ENCODE assay signal across 8 cellular contexts in the genomic region with DNA sequence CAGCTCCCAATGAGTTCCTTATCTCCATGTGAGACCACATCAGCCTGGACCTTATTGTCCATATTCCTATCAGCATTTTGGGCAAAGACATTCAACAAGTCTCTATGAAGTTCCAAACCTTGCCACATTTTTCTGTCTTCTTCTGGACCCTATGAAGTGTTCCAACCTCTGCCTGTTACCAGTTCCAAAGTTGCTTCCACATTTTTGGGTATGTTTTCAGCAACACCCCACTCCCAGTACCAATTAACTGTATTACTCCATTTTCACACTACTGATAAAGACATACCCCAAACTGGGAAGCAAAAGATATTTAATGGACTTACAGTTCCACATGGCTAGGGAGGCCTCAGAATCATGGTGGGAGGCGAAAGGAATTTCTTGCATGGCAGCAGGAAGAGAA.
"Had no signal": no experiment of that assay in that cellular context is flagged by ENCODE, and none has a peak within 500 bp of the region (broad histone marks: within the 10 kb centered on the region; RNA-seq: fewer than 3 reads in every experiment).

No MANE protein-coding gene starts in this region.

- H3K27ac ChIP-seq: HL-60, KMS-11 had no signal

- H3K4me2 ChIP-seq: KMS-11 had no signal

- H3K4me3 Mint-ChIP-seq: IgD-negative memory B cell had no signal

- H3K27me3 Mint-ChIP-seq: IgD-negative memory B cell had no signal

- H3K9ac ChIP-seq: KMS-11 had no signal

- H3K27ac Mint-ChIP-seq: IgD-negative memory B cell had no signal

- FAIRE-seq: HepG2, HTR-8/SVneo had no signal

- ATAC-seq: HepG2 had no signal

- H3K4me1 Mint-ChIP-seq: IgD-negative memory B cell had no signal

- DNase-seq: IMR-90, KBM-7, KG1 had no signal
